ENCODE assay signal across 1 cellular context in the genomic region with DNA sequence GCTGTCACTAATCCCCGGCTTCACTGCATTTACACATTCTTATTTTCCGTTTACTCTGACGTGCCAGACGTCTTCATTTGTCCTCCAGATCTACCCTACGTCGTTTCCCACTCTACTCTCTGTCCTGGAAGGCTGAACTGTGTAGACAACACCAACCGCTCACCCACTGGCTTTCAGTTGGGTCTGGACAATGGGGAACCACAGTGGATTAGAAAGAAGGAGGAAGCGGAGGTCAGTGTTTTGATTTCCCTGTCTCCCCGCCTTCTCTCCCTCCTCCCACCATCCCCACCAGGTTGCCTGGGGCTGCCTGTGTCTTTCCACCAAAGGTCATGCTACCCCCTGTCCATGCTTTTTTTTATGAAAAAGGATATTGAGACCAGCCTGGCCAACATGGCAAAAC.
TF ChIP-seq lines count a peak whose summit lies in the region.

No MANE protein-coding gene starts in this region.

TF ChIP-seq in H1, 55 proteins besides CTCF, POLR2A, EP300 and RAD21:
- TF ChIP-seq SAP30 (IDR thresholded peaks at IDR 0.05; ENCODE audit: insufficient read depth, insufficient replicate concordance, low read length) (no peak), SP1 (IDR thresholded peaks at IDR 0.05; ENCODE audit: low read depth, low read length) (no peak), FOSL1 (IDR thresholded peaks at IDR 0.05; ENCODE audit: insufficient read depth, low read depth, low read length) (no peak), TAF1 (IDR thresholded peaks at IDR 0.05; ENCODE audit: low read depth, low read length) (no peak), YY1 (IDR thresholded peaks at IDR 0.05; ENCODE audit: low read depth, low read length) (no peak), POLR2AphosphoS5 (IDR thresholded peaks at IDR 0.05; ENCODE audit: low read depth, low read length) (no peak), KDM4A (IDR thresholded peaks at IDR 0.05; ENCODE audit: low read depth, low read length, severe bottlenecking) (no peak), CEBPB (IDR thresholded peaks at IDR 0.05; ENCODE audit: low read depth, low read length) (no peak), RFX5 (IDR thresholded peaks at IDR 0.05; ENCODE audit: borderline replicate concordance, low read depth, low read length) (no peak), ASH2L (IDR thresholded peaks at IDR 0.05; ENCODE audit: low read length) (no peak)
- TF ChIP-seq, protein P1, sequence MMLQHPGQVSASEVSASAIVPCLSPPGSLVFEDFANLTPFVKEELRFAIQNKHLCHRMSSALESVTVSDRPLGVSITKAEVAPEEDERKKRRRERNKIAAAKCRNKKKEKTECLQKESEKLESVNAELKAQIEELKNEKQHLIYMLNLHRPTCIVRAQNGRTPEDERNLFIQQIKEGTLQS (IDR thresholded peaks at IDR 0.05; ENCODE audit: insufficient read depth, low read depth, low read length): no peak
- TF ChIP-seq, protein P2, sequence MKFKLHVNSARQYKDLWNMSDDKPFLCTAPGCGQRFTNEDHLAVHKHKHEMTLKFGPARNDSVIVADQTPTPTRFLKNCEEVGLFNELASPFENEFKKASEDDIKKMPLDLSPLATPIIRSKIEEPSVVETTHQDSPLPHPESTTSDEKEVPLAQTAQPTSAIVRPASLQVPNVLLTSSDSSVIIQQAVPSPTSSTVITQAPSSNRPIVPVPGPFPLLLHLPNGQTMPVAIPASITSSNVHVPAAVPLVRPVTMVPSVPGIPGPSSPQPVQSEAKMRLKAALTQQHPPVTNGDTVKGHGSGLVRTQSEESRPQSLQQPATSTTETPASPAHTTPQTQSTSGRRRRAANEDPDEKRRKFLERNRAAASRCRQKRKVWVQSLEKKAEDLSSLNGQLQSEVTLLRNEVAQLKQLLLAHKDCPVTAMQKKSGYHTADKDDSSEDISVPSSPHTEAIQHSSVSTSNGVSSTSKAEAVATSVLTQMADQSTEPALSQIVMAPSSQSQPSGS (IDR thresholded peaks at IDR 0.05; ENCODE audit: low read length): no peak
- TF ChIP-seq, protein P3, sequence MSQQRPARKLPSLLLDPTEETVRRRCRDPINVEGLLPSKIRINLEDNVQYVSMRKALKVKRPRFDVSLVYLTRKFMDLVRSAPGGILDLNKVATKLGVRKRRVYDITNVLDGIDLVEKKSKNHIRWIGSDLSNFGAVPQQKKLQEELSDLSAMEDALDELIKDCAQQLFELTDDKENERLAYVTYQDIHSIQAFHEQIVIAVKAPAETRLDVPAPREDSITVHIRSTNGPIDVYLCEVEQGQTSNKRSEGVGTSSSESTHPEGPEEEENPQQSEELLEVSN (IDR thresholded peaks at IDR 0.05): no peak
TF ChIP-seq in H1: peak in this region for 0.
